In genomic region chr15:39581501-39582285, GRCh38 we compare ENCODE assay signal across 8 cellular contexts. TPM values are rescaled to one million over a fixed set of nuclear protein-coding genes. Genes with fewer than 3 reads are reported as not detected.
DNase-seq lines count a peak whose midpoint lies in the region; ATAC-seq, FAIRE-seq and TF ChIP-seq lines count a peak whose summit lies in the region.

No MANE protein-coding gene starts in this region.

- no peak for TF ChIP-seq POLR2A in body of pancreas (IDR thresholded peaks at IDR 0.05)

- ATAC-seq in body of pancreas, result peak; percentile 62

- H3K9me3 ChIP-seq in body of pancreas, result no peaks in the 10 kb centered on the region
- no peaks in the 10 kb centered on the region for H3K9me3 ChIP-seq in keratinocyte (ENCODE audit: control insufficient read depth, low read depth, low read length)
- H3K9me3 ChIP-seq in subcutaneous abdominal adipose tissue (ENCODE audit: control insufficient read depth in 5 of 5, low read length in 5 of 5), result no peaks in the 10 kb centered on the region

- intact Hi-C loops in body of pancreas (cut with DNase I), result loop anchor here (5.0 to 10.0 kb wide), 2 partner anchors 764 to 867 kb away; no protein-coding TSS in a partner anchor

- H3K4me3 ChIP-seq in LNCaP clone FGC (ENCODE audit: low read depth, low read length) (peak overlapping the region; percentile 44), body of pancreas (peak overlapping the region in 1 of 2 donors; percentile 25), keratinocyte (ENCODE audit: control insufficient read depth in 2 of 3, extremely low read depth in 1 of 3, insufficient read depth in 2 of 3, low read depth in 1 of 3, low read length in 3 of 3) (peak overlapping the region; percentile 60 to 82 (median 65)), subcutaneous abdominal adipose tissue (ENCODE audit: low read depth in 1 of 5, low read length in 5 of 5) (peak overlapping the region; percentile 57 to 92 (median 67))

- WGBS in body of pancreas, 2 donors, result 26 to 43% methylated on average over 16 to 21 of the region's 21 CpGs

- peak overlapping the region; percentile 82 for H3K9ac ChIP-seq in keratinocyte (ENCODE audit: control insufficient read depth, extremely low read depth, insufficient read depth, low read length)
- H3K9ac ChIP-seq in subcutaneous abdominal adipose tissue (ENCODE audit: low read length in 5 of 5), result peak overlapping the region in 4 of 5 donors; percentile 22 to 89 (median 56)

- dilution Hi-C loops in keratinocyte (cut with MboI; ENCODE audit: extremely low pct_ligation_motif_present, low sequenced_read_pairs), result no loop called here

- DNase-seq in DMS153 treated with DMSO at 0.1 percent for 48 hours (lab: John Stamatoyannopoulos, UW; ENCODE audit: unreplicated experiment) (peak; percentile 4), LNCaP clone FGC (ENCODE audit: low read depth) (no peak), body of pancreas (peak; percentile 72 to 87 (median 78)), keratinocyte (ENCODE audit: low read depth, low spot score) (peak; percentile 86), D721Med (ENCODE audit: insufficient read length, low spot score) (no peak), OCI-M1 (lab: John Stamatoyannopoulos, UW) (no peak)
- no peak for DNase-seq in NK-92 treated with Interleukin-12 subunit alpha and Interleukin-12 subunit beta, amount 100 ng/mL, for 24 hours (lab: John Stamatoyannopoulos, UW)

- H4K20me1 ChIP-seq in keratinocyte (ENCODE audit: control insufficient read depth, extremely low read depth, insufficient read depth, low read length), result peaks cover 43% of the 10 kb centered on the region

- H3K4me1 ChIP-seq in body of pancreas (peaks cover 42% of the 10 kb centered on the region), keratinocyte (ENCODE audit: control insufficient read depth, extremely low read depth, insufficient read depth, low read length) (peaks cover 28% of the 10 kb centered on the region), subcutaneous abdominal adipose tissue (ENCODE audit: control insufficient read depth in 5 of 5, insufficient read depth in 5 of 5, low read length in 5 of 5) (peaks cover 3 to 77% (median 45%) of the 10 kb centered on the region in 5 donors)

- FAIRE-seq in keratinocyte (lab: Jason Lieb, UNC), result no peak
- FAIRE-seq in D721Med (lab: Jason Lieb, UNC), result no peak

- H3K9me1 ChIP-seq in keratinocyte (ENCODE audit: control insufficient read depth, extremely low read depth, insufficient read depth, low read length), result no peaks in the 10 kb centered on the region

- H3K27ac ChIP-seq in body of pancreas (peak overlapping the region; percentile 79 to 85 (median 80)), keratinocyte (ENCODE audit: control insufficient read depth, insufficient read depth, low read length) (peak overlapping the region; percentile 70), subcutaneous abdominal adipose tissue (ENCODE audit: low read depth, low read length) (peak overlapping the region; percentile 12)

- peak; percentile 44; the same call in 1 of the 2 replicates for TF ChIP-seq CTCF in LNCaP clone FGC (IDR thresholded peaks at IDR 0.05; ENCODE audit: control insufficient read depth, extremely low read depth, insufficient read depth)
- peak; percentile 29 to 74 (median 63) for TF ChIP-seq CTCF in body of pancreas (IDR thresholded peaks at IDR 0.05)
- peak; percentile 43 to 55 (median 54) for TF ChIP-seq CTCF in keratinocyte (optimal IDR thresholded peaks at IDR 0.05 in 1 of 3, IDR thresholded peaks at IDR 0.05 in 1 of 3, conservative IDR thresholded peaks at IDR 0.05 in 1 of 3; ENCODE audit: extremely low read depth in 1 of 3, insufficient read depth in 2 of 3, low read length in 3 of 3)
- TF ChIP-seq CTCF in D721Med (IDR thresholded peaks at IDR 0.05; ENCODE audit: insufficient read depth, missing control alignments), result no peak

- peaks cover 29% of the 10 kb centered on the region for H3K79me2 ChIP-seq in keratinocyte (ENCODE audit: control insufficient read depth, insufficient read depth, low read length)

- H2AFZ ChIP-seq in keratinocyte (ENCODE audit: control insufficient read depth, low read length), result no peak overlapping the region

- H3K27me3 ChIP-seq in body of pancreas, result no peaks in the 10 kb centered on the region
- H3K27me3 ChIP-seq in keratinocyte (ENCODE audit: control insufficient read depth, extremely low read depth, insufficient read depth, low read length), result no peaks in the 10 kb centered on the region
- H3K27me3 ChIP-seq in subcutaneous abdominal adipose tissue (ENCODE audit: control insufficient read depth in 5 of 5, insufficient read depth in 4 of 5, low read length in 5 of 5), result no peaks in the 10 kb centered on the region

- H3K4me2 ChIP-seq in keratinocyte (ENCODE audit: control insufficient read depth, extremely low read depth, insufficient read depth, low read depth, low read length), result peak overlapping the region; percentile 98

- peaks cover 0 to 12% of the 10 kb centered on the region in 2 donors for H3K36me3 ChIP-seq in body of pancreas (replicated peaks in 1 of 2; ENCODE audit: insufficient read depth in 1 of 2, low read depth in 2 of 2)
- peaks cover 24 to 46% of the 10 kb centered on the region in 2 experiments for H3K36me3 ChIP-seq in keratinocyte (ENCODE audit: control insufficient read depth in 2 of 2, extremely low read depth in 1 of 2, insufficient read depth in 2 of 2, low read length in 2 of 2)
- peaks cover 23 to 43% (median 35%) of the 10 kb centered on the region in 5 donors for H3K36me3 ChIP-seq in subcutaneous abdominal adipose tissue (ENCODE audit: control insufficient read depth in 5 of 5, insufficient read depth in 5 of 5, low read length in 5 of 5)

RNA-seq across cellular contexts. Expression of gene THBS1, which starts 0.8 kb away (rescaled TPM):
- total RNA-seq in body of pancreas, result 100 to 1,000 TPM; 139 to 398 TPM
- 585 to 1,976 TPM (median 789 TPM) in 3 replicates for polyA plus RNA-seq in keratinocyte
- 224 TPM for polyA plus RNA-seq in keratinocyte (2011; ENCODE audit: low read depth)
- 250 and 267 TPM in 2 replicates for polyA plus RNA-seq in keratinocyte (2011; cell fraction: cytosol; rRNA removed)
- polyA plus RNA-seq in keratinocyte (2011; cell fraction: nucleus; rRNA removed), result 2,729 and 2,799 TPM in 2 replicates
- 152 and 2,223 TPM in 2 replicates for polyA plus RNA-seq in keratinocyte (2012; ENCODE audit: low replicate concordance)
- 2,799 to 14,102 TPM (median 5,100 TPM) in 3 replicates for polyA minus RNA-seq in keratinocyte
- 2,733 TPM for polyA minus RNA-seq in keratinocyte (2011; cell fraction: cytosol; rRNA and poly(A)+ RNA removed)
- polyA minus RNA-seq in keratinocyte (2011; cell fraction: nucleus; rRNA and poly(A)+ RNA removed), result 7,793 and 10,292 TPM in 2 replicates

Comparison
In these comparisons a context has a peak if more than half of its experiments do, and no peak if none do; other contexts are left out.
1. DNase-seq: peak in DMS153 treated with DMSO at 0.1 percent for 48 hours (single experiment), body of pancreas (4 of 4) and keratinocyte (single experiment); none in LNCaP clone FGC (single experiment), D721Med (single experiment), NK-92 treated with Interleukin-12 subunit alpha and Interleukin-12 subunit beta, amount 100 ng/mL, for 24 hours (single experiment) and OCI-M1 (single experiment).
2. H3K27ac ChIP-seq: peak in every context shown above with its lines; median percentile 80 in body of pancreas; 70 in keratinocyte; 12 in subcutaneous abdominal adipose tissue.